20 cellular contexts compared by ENCODE assay signal in the genomic region with DNA sequence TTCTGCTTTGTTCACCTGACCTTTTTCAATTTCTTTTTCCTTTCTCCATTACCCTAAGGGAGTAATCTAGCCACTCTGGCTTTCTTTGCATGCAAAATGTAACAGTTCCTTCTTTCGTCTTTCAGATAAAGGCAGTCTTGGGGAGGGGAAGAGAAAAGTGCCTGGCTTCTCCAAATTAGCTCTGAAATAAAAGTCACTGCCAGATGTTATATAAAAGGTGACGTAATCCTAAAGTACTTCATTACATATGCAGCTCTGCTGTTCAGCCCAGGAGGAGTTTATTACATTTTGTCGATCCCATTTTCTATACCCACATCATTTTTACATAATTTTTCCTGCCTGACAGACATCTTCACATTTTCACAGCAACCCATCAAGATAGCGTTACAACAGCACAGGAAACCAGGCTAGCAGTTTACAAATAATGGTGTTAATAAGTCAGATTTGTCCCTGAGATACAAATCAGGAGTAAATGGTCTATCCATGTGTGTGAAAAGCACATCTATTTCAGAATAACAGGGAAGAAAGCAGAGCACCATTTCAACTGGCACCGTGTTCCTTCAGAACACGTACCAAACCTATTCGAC.
DNase-seq lines count a peak whose midpoint lies in the region; ATAC-seq and TF ChIP-seq lines count a peak whose summit lies in the region.
"Had no signal": no experiment of that assay in that cellular context is flagged by ENCODE, and none has a peak within 500 bp of the region (broad histone marks: within the 10 kb centered on the region; RNA-seq: fewer than 3 reads in every experiment).

No MANE protein-coding gene starts in this region.

- no peaks in the 10 kb centered on the region for H3K36me3 ChIP-seq in uterus
- H3K36me3 ChIP-seq: BLaER1 treated with 17β-estradiol and CSF1 and Interleukin-3, amounts not matched to agents 10 nM and 100 nM; gastrocnemius medialis; spleen; upper lobe of left lung had no signal

- no peaks in the 10 kb centered on the region for H3K9me3 Mint-ChIP-seq in chondrocyte (ENCODE audit: low read depth)
- H3K9me3 Mint-ChIP-seq: HFFc6; stimulated activated naive CD8-positive, alpha-beta T cell treated with anti-CD3 and anti-CD28 coated beads, Interleukin-15, amount 100 ng/mL, for 72 hours had no signal

- H3K27me3 ChIP-seq in dorsolateral prefrontal cortex, result no peaks in the 10 kb centered on the region
- no peaks in the 10 kb centered on the region for H3K27me3 ChIP-seq in uterus
- H3K27me3 ChIP-seq: BLaER1 treated with 17β-estradiol and CSF1 and Interleukin-3, amounts not matched to agents 10 nM and 100 nM; gastrocnemius medialis; spleen; upper lobe of left lung had no signal

- H3K27me3 Mint-ChIP-seq in chondrocyte (ENCODE audit: low read depth), result peaks cover 4% of the 10 kb centered on the region

- intact Hi-C loops in dorsolateral prefrontal cortex (cut with DNase I) (loop anchor here (2.0 to 5.0 kb wide), 2 partner anchors 298 to 720 kb away; no protein-coding TSS in a partner anchor), uterus (cut with DNase I; ENCODE audit: low total_unique reads) (no loop called here)

- no peak for TF ChIP-seq CTCF in dorsolateral prefrontal cortex (IDR thresholded peaks at IDR 0.05 in 54 of 56, conservative IDR thresholded peaks at IDR 0.05 in 2 of 56; ENCODE audit: low read depth in 1 of 56, partially characterized antibody in 56 of 56)
- no peak for TF ChIP-seq CTCF in uterus (IDR thresholded peaks at IDR 0.05)
- TF ChIP-seq CTCF in chondrocyte (IDR thresholded peaks at IDR 0.05), result no peak

- H3K4me1 ChIP-seq in uterus, result peaks cover 0 to 8% of the 10 kb centered on the region in 2 donors
- H3K4me1 ChIP-seq: A549; BLaER1 treated with 17β-estradiol and CSF1 and Interleukin-3, amounts not matched to agents 10 nM and 100 nM; gastrocnemius medialis; spleen; upper lobe of left lung had no signal

- H3K27ac Mint-ChIP-seq in chondrocyte (ENCODE audit: unreplicated experiment), result no peak overlapping the region
- H3K27ac Mint-ChIP-seq: HFFc6; stimulated activated naive CD8-positive, alpha-beta T cell treated with anti-CD3 and anti-CD28 coated beads, Interleukin-15, amount 100 ng/mL, for 72 hours had no signal

- no peak overlapping the region for H3K4me3 Mint-ChIP-seq in chondrocyte (ENCODE audit: unreplicated experiment)
- H3K4me3 Mint-ChIP-seq: HFFc6; stimulated activated naive CD8-positive, alpha-beta T cell treated with anti-CD3 and anti-CD28 coated beads, Interleukin-15, amount 100 ng/mL, for 72 hours; T-helper 17 cell had no signal

- ATAC-seq in HG03565 (IDR thresholded peaks at IDR 0.05; ENCODE audit: unreplicated experiment) (no peak), HG02885 (IDR thresholded peaks at IDR 0.05; ENCODE audit: poor library complexity, unreplicated experiment) (no peak)

- peak; percentile 5 for DNase-seq in NCI-H510A treated with DMSO at 0.1 percent for 48 hours (lab: John Stamatoyannopoulos, UW)
- DNase-seq in NCI-H510A (lab: John Stamatoyannopoulos, UW), result no peak
- peak; percentile 65 for DNase-seq in OCI-M1 (lab: John Stamatoyannopoulos, UW)
- DNase-seq in dorsolateral prefrontal cortex, result peak in 1 of 10 donors; percentile 22
- DNase-seq in uterus, result peak in 1 of 2 donors; percentile 26
- no peak for DNase-seq in chondrocyte (ENCODE audit: low spot score)
- DNase-seq: SIG-M5 had no signal

- H3K9me3 ChIP-seq in uterus, result no peaks in the 10 kb centered on the region
- H3K9me3 ChIP-seq: A549; BLaER1 treated with 17β-estradiol and CSF1 and Interleukin-3, amounts not matched to agents 10 nM and 100 nM; gastrocnemius medialis; spleen; upper lobe of left lung had no signal

- no peak for TF ChIP-seq POLR2A in uterus (IDR thresholded peaks at IDR 0.05)

- H3K4me1 Mint-ChIP-seq in chondrocyte (ENCODE audit: low read depth), result no peaks in the 10 kb centered on the region
- H3K4me1 Mint-ChIP-seq: stimulated activated naive CD8-positive, alpha-beta T cell treated with anti-CD3 and anti-CD28 coated beads, Interleukin-15, amount 100 ng/mL, for 72 hours; T-helper 17 cell had no signal

- H3K36me3 Mint-ChIP-seq in chondrocyte (ENCODE audit: low read depth), result no peaks in the 10 kb centered on the region

- peak overlapping the region in 58 of 59 donors; percentile 13 to 94 (median 78) for H3K27ac ChIP-seq in dorsolateral prefrontal cortex
- peak overlapping the region; percentile 78 to 79 for H3K27ac ChIP-seq in uterus
- H3K27ac ChIP-seq: A549; BLaER1 treated with 17β-estradiol and CSF1 and Interleukin-3, amounts not matched to agents 10 nM and 100 nM; gastrocnemius medialis; HL-60; PC-9; spleen; upper lobe of left lung; VCaP had no signal

- H3K4me3 ChIP-seq in dorsolateral prefrontal cortex (peak overlapping the region in 8 of 59 donors; percentile 6 to 33 (median 20)), uterus (no peak overlapping the region)
- H3K4me3 ChIP-seq: A549; BLaER1 treated with 17β-estradiol and CSF1 and Interleukin-3, amounts not matched to agents 10 nM and 100 nM; gastrocnemius medialis; PC-9; spleen; upper lobe of left lung had no signal

Comparison
In these comparisons a context has a peak if more than half of its experiments do, and no peak if none do; other contexts are left out.
1. DNase-seq: peak in NCI-H510A treated with DMSO at 0.1 percent for 48 hours (single experiment) and OCI-M1 (single experiment); none in NCI-H510A (single experiment) and chondrocyte (single experiment).